15 cellular contexts compared by ENCODE assay signal in genomic region chr14:33932526-33933292, GRCh38. TPM values are rescaled to one million over a fixed set of nuclear protein-coding genes. Genes with fewer than 3 reads are reported as not detected.
DNase-seq lines count a peak whose midpoint lies in the region; ATAC-seq and TF ChIP-seq lines count a peak whose summit lies in the region.
"Had no signal": no experiment of that assay in that cellular context is flagged by ENCODE, and none has a peak within 500 bp of the region (broad histone marks: within the 10 kb centered on the region; RNA-seq: fewer than 3 reads in every experiment).

No MANE protein-coding gene starts in this region.

- no peak overlapping the region for H3K4me3 ChIP-seq in heart left ventricle
- H3K4me3 ChIP-seq in osteoblast (ENCODE audit: insufficient read depth, low read length): no peak overlapping the region
- H3K4me3 ChIP-seq: esophagus squamous epithelium had no signal

- peak; percentile 40 for ATAC-seq in Right ventricle myocardium inferior
- ATAC-seq in heart left ventricle: peak; percentile 21 to 79 (median 72)
- no peak for ATAC-seq in HG03571 (IDR thresholded peaks at IDR 0.05; ENCODE audit: unreplicated experiment)
- no peak for ATAC-seq in GM19035 (IDR thresholded peaks at IDR 0.05; ENCODE audit: unreplicated experiment)
- ATAC-seq: stimulated activated effector memory CD8-positive, alpha-beta T cell treated with anti-CD3 and anti-CD28 coated beads, Interleukin-12 subunit alpha, Interleukin-12 subunit beta, amount 100 ng/mL, for 72 hours had no signal

- H3K36me3 ChIP-seq in heart left ventricle (peaks cover 0 to 32% (median 17%) of the 10 kb centered on the region in 9 donors), osteoblast (ENCODE audit: insufficient read depth, low read length) (no peaks in the 10 kb centered on the region)

- H3K4me1 ChIP-seq in heart left ventricle (peaks cover 0 to 75% (median 40%) of the 10 kb centered on the region in 12 donors), osteoblast (ENCODE audit: insufficient read depth, low read length) (no peaks in the 10 kb centered on the region)

- intact Hi-C loops in Right ventricle myocardium inferior (cut with DNase I) (loop anchor here (5.0 kb wide), 1 partner anchor 85 kb away; no protein-coding TSS in a partner anchor), cardiac septum (cut with DNase I) (no loop called here), heart left ventricle (cut with DNase I) (loop anchor here in 1 of 10 donors (5.0 kb wide), 1 partner anchor 295 kb away; no protein-coding TSS in a partner anchor)

- TF ChIP-seq POLR2A in heart left ventricle (IDR thresholded peaks at IDR 0.05): no peak

- H3K79me2 ChIP-seq in osteoblast (ENCODE audit: insufficient read depth, low read length): no peaks in the 10 kb centered on the region

- WGBS in heart left ventricle, 4 donors: 51 to 59% (median 54%) methylated on average over 4 of the region's 4 CpGs

- no peak overlapping the region for H2AFZ ChIP-seq in osteoblast (ENCODE audit: low read length)

- H3K9me3 ChIP-seq in heart left ventricle (no peaks in the 10 kb centered on the region), osteoblast (ENCODE audit: low read depth, low read length) (no peaks in the 10 kb centered on the region)
- H3K9me3 ChIP-seq: esophagus squamous epithelium had no signal

- no peaks in the 10 kb centered on the region for H3K27me3 ChIP-seq in heart left ventricle
- no peaks in the 10 kb centered on the region for H3K27me3 ChIP-seq in osteoblast (ENCODE audit: insufficient read depth, low read length)
- H3K27me3 ChIP-seq: esophagus squamous epithelium had no signal

- no peaks in the 10 kb centered on the region for H4K20me1 ChIP-seq in osteoblast (ENCODE audit: insufficient read depth, low read length)

- DNase-seq in Right ventricle myocardium inferior (ENCODE audit: missing footprints) (no peak), cardiac septum (ENCODE audit: low spot score) (no peak), RPMI7951 (ENCODE audit: low read depth) (peak; percentile 63), heart left ventricle (peak in 3 of 5 donors; percentile 18 to 61 (median 40)), osteoblast (ENCODE audit: insufficient read length, low spot score, missing footprints) (no peak), NCI-H526 treated with DMSO at 0.1 percent for 48 hours (lab: John Stamatoyannopoulos, UW) (no peak)
- DNase-seq: activated CD8-positive, alpha-beta memory T cell treated with anti-CD3 and anti-CD28 coated beads, Interleukin-2, amount 50 U/mL, for 4 hours; DMS53; esophagus squamous epithelium; mesendoderm; NCI-H226; SIG-M5 had no signal

- no peak overlapping the region for H3K4me2 ChIP-seq in osteoblast (ENCODE audit: insufficient read depth, low read length)

- no peak for TF ChIP-seq CTCF in heart left ventricle (IDR thresholded peaks at IDR 0.05)
- no peak for TF ChIP-seq CTCF in osteoblast (IDR thresholded peaks at IDR 0.05; ENCODE audit: extremely low read depth, low read depth, low read length)

- H3K27ac ChIP-seq in heart left ventricle: peak overlapping the region in 10 of 12 donors; percentile 29 to 71 (median 58)
- no peak overlapping the region for H3K27ac ChIP-seq in osteoblast (ENCODE audit: low read depth, low read length)

RNA-seq across cellular contexts. Expression of gene EGLN3, which starts 18.2 kb away (rescaled TPM):
- total RNA-seq in Right ventricle myocardium inferior (136 TPM), cardiac septum (326 TPM), heart left ventricle (100 to 1,000 TPM in 6 of 9 donors, 10 to 100 TPM in 3; 46.5 to 221 (median 138) TPM), osteoblast (under 0.01 and 0.29 TPM in 2 replicates)
- 3.2 and 4.4 TPM in 2 replicates for total RNA-seq in RPMI7951 (2014; rRNA removed; shearing (Covaris generic))
- polyA plus RNA-seq in heart left ventricle: 100 to 1,000 TPM in 1 of 2 donors, 10 to 100 TPM in 1; 69.8 to 308 TPM

Comparison
In these comparisons a context has a peak if more than half of its experiments do, and no peak if none do; other contexts are left out.
1. DNase-seq: peak in RPMI7951 (single experiment) and heart left ventricle (3 of 5); none in Right ventricle myocardium inferior (single experiment), cardiac septum (single experiment), osteoblast (single experiment) and NCI-H526 treated with DMSO at 0.1 percent for 48 hours (single experiment).
2. ATAC-seq: peak in Right ventricle myocardium inferior (single experiment) and heart left ventricle (4 of 4); none in HG03571 (single experiment) and GM19035 (single experiment).